20 cellular contexts compared by ENCODE assay signal in genomic region chr12:106317406-106318082, GRCh38. TPM values are rescaled to one million over a fixed set of nuclear protein-coding genes. Genes with fewer than 3 reads are reported as not detected.
DNase-seq lines count a peak whose midpoint lies in the region; ATAC-seq and TF ChIP-seq lines count a peak whose summit lies in the region.
"Had no signal": no experiment of that assay in that cellular context is flagged by ENCODE, and none has a peak within 500 bp of the region (broad histone marks: within the 10 kb centered on the region; RNA-seq: fewer than 3 reads in every experiment).

No MANE protein-coding gene starts in this region.

- no peaks in the 10 kb centered on the region for H3K9me3 ChIP-seq in left ventricle myocardium inferior (replicated peaks)
- H3K9me3 ChIP-seq: Caco-2 had no signal

- peaks cover 93% of the 10 kb centered on the region for H3K36me3 ChIP-seq in left ventricle myocardium inferior

- CTCF ChIA-PET in MCF 10A (lab: Yijun Ruan, JAX), result interaction anchor here (0.5 to 2.9 kb wide), 10 partner anchors 9 to 1676 kb away, joined by 3 to 13 read pairs (median 4); partner anchors contain the start of gene POLR3B

- peaks cover 58% of the 10 kb centered on the region for H3K36me3 Mint-ChIP-seq in MCF 10A (ENCODE audit: insufficient read depth, unreplicated experiment)

- ATAC-seq in GM19023 (IDR thresholded peaks at IDR 0.05; ENCODE audit: unreplicated experiment), result no peak
- no peak for ATAC-seq in GM21786 (IDR thresholded peaks at IDR 0.05; ENCODE audit: unreplicated experiment)
- ATAC-seq: GM12878, GM23338 had no signal

- POLR2A ChIA-PET in MCF 10A (lab: Yijun Ruan, JAX), result interaction anchor here (1.0 to 6.1 kb wide), 11 partner anchors 8 to 75 kb away, joined by 3 to 62 read pairs (median 4); partner anchors contain the start of genes POLR3B and TCP11L2

- no peaks in the 10 kb centered on the region for H3K27me3 Mint-ChIP-seq in MCF 10A (ENCODE audit: insufficient read depth, unreplicated experiment)

- H3K4me3 Mint-ChIP-seq in MCF 10A (ENCODE audit: unreplicated experiment), result no peak overlapping the region
- H3K4me3 Mint-ChIP-seq: CD14-positive monocyte, GM23338 had no signal

- intact Hi-C loops in MCF 10A (cut with micrococcal nuclease), result no loop called here
- intact Hi-C loops in left ventricle myocardium inferior (cut with micrococcal nuclease), result no loop called here

- no peak for TF ChIP-seq CTCF in MCF 10A (IDR thresholded peaks at IDR 0.05; ENCODE audit: unreplicated experiment)
- TF ChIP-seq CTCF in left ventricle myocardium inferior (IDR thresholded peaks at IDR 0.05; ENCODE audit: borderline replicate concordance), result no peak

- H3K4me1 Mint-ChIP-seq in MCF 10A (ENCODE audit: insufficient read depth, unreplicated experiment), result peaks cover 13% of the 10 kb centered on the region
- H3K4me1 Mint-ChIP-seq: GM23338 had no signal

- BruUV-seq in MCF 10A (replicated peaks; lab: Mats Ljungman, UMichigan), result no TSS peak

- peak overlapping the region; percentile 21 for H3K27ac Mint-ChIP-seq in MCF 10A (ENCODE audit: low read depth, unreplicated experiment)
- H3K27ac Mint-ChIP-seq: CD14-positive monocyte, GM23338 had no signal

- no peaks in the 10 kb centered on the region for H3K27me3 ChIP-seq in left ventricle myocardium inferior (ENCODE audit: low read depth)

- no peaks in the 10 kb centered on the region for H3K9me3 Mint-ChIP-seq in MCF 10A (ENCODE audit: unreplicated experiment)
- H3K9me3 Mint-ChIP-seq: CD14-positive monocyte, GM23338 had no signal

- no peak overlapping the region for H3K4me3 ChIP-seq in left ventricle myocardium inferior
- H3K4me3 ChIP-seq: GM12878, GM23338, PC-9 had no signal

- peak overlapping the region; percentile 69 for H3K27ac ChIP-seq in left ventricle myocardium inferior (replicated peaks)
- H3K27ac ChIP-seq: HL-60, PC-9 had no signal

- DNase-seq in DMS 273 (lab: John Stamatoyannopoulos, UW; ENCODE audit: unreplicated experiment), result peak; percentile 74
- DNase-seq in NCI-H2171 treated with DMSO at 0.1 percent for 48 hours (lab: John Stamatoyannopoulos, UW), result peak; percentile 63
- peak; percentile 90 for DNase-seq in MCF 10A (ENCODE audit: unreplicated experiment)
- DNase-seq in left ventricle myocardium inferior, result no peak
- DNase-seq in NCI-H345 (lab: John Stamatoyannopoulos, UW), result no peak
- no peak for DNase-seq in activated CD4-positive, alpha-beta T cell treated with anti-CD3 and anti-CD28 coated beads, Interleukin-2, amount 50 U/mL, for 1 hour
- DNase-seq: Caco-2; KBM-7; NCI-H1417; NCI-H1930; NCI-H524 treated with DMSO at 0.1 percent for 48 hours; NK-92 treated with Interleukin-12 subunit alpha and Interleukin-12 subunit beta, amount 100 ng/mL, for 24 hours; PC-9; SHP77 treated with DMSO at 0.1 percent for 48 hours had no signal

- H3K4me1 ChIP-seq in left ventricle myocardium inferior, result peaks cover 67% of the 10 kb centered on the region
- H3K4me1 ChIP-seq: Caco-2 had no signal

RNA-seq across cellular contexts. Expression of gene TCP11L2, which starts 15.0 kb away (rescaled TPM):
- total RNA-seq in MCF 10A (2022), result 10.2 and 11.4 TPM in 2 replicates
- total RNA-seq in left ventricle myocardium inferior, result 126 TPM

RNA-seq across cellular contexts. Expression of gene POLR3B, which starts 40.0 kb away (rescaled TPM):
- total RNA-seq in MCF 10A (2022) (11.1 and 15.7 TPM in 2 replicates), left ventricle myocardium inferior (8.5 TPM)

Comparison
In these comparisons a context has a peak if more than half of its experiments do, and no peak if none do; other contexts are left out.
1. DNase-seq: peak in DMS 273 (single experiment), NCI-H2171 treated with DMSO at 0.1 percent for 48 hours (single experiment) and MCF 10A (single experiment); none in left ventricle myocardium inferior (single experiment), NCI-H345 (single experiment) and activated CD4-positive, alpha-beta T cell treated with anti-CD3 and anti-CD28 coated beads, Interleukin-2, amount 50 U/mL, for 1 hour (single experiment).
2. RNA of gene TCP11L2, which starts 15.0 kb away (total RNA-seq): 126 TPM in left ventricle myocardium inferior (single experiment); 10.2 to 11.4 TPM in MCF 10A; every median in the first group is over 10 times any median in the second.